17 cellular contexts compared by ENCODE assay signal in the genomic region with DNA sequence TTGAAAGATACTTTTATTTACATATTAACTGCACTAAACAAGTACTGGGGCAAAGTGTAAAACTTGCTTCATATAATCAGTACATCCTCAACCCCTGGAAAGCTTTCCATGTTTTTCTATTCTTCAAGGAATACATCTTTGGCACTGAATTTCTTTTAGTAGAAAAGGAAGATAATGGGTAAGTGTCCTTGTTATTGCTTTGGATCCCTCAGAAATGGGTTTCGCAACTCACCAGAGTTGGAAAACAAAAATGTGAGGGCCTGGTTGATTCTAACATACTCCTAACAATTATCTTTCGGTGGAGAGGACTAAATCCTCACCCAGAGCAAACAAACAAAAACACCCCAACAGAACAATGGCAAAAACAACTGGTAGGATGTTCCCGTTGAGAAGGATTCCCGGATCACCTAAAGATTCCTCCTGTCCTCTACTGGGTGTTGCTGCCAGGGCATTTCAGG.
DNase-seq lines count a peak whose midpoint lies in the region; ATAC-seq and TF ChIP-seq lines count a peak whose summit lies in the region.
"Had no signal": no experiment of that assay in that cellular context is flagged by ENCODE, and none has a peak within 500 bp of the region (broad histone marks: within the 10 kb centered on the region; RNA-seq: fewer than 3 reads in every experiment).

No MANE protein-coding gene starts in this region.

- TF ChIP-seq CTCF in AG10803 (conservative IDR thresholded peaks at IDR 0.05; ENCODE audit: low read length) (no peak), endothelial cell (IDR thresholded peaks at IDR 0.05; ENCODE audit: unreplicated experiment) (no peak), right lobe of liver (IDR thresholded peaks at IDR 0.05) (no peak)

- no peaks in the 10 kb centered on the region for H3K36me3 Mint-ChIP-seq in endothelial cell (ENCODE audit: low read depth, unreplicated experiment)

- peak; percentile 54 for DNase-seq in AG10803 (ENCODE audit: low read depth)
- DNase-seq in endothelial cell (ENCODE audit: low spot score): no peak
- DNase-seq in right lobe of liver: no peak
- no peak for DNase-seq in T-helper 2 cell
- DNase-seq in inferior parietal cortex (ENCODE audit: extremely low spot score): no peak
- no peak for DNase-seq in midbrain (lab: John Stamatoyannopoulos, UW)
- DNase-seq: activated CD8-positive, alpha-beta T cell treated with anti-CD3 and anti-CD28 coated beads, Interleukin-2, amount 10 ng/mL, durations not matched to agents 7 days and 5 days; activated naive CD8-positive, alpha-beta T cell treated with anti-CD3 and anti-CD28 coated beads, Interleukin-2, amount 10 ng/mL, durations not matched to agents 7 days and 5 days; caudate nucleus; CD8-positive, alpha-beta memory T cell; GOT3; NCI-H2081; nucleus accumbens; SHP77; sigmoid colon had no signal

- no peak for TF ChIP-seq POLR2A in right lobe of liver (IDR thresholded peaks at IDR 0.05)

- no peaks in the 10 kb centered on the region for H3K9me3 Mint-ChIP-seq in endothelial cell (ENCODE audit: unreplicated experiment)
- H3K9me3 Mint-ChIP-seq: activated naive CD8-positive, alpha-beta T cell treated with anti-CD3 and anti-CD28 coated beads, Interleukin-2, amount 10 ng/mL, durations not matched to agents 7 days and 5 days; CD8-positive, alpha-beta memory T cell had no signal

- no peaks in the 10 kb centered on the region for H3K27me3 ChIP-seq in right lobe of liver
- H3K27me3 ChIP-seq: sigmoid colon had no signal

- intact Hi-C loops in right lobe of liver (cut with DNase I): no loop called here

- H3K4me3 ChIP-seq in AG10803 (ENCODE audit: low read length): no peak overlapping the region
- H3K4me3 ChIP-seq in right lobe of liver: no peak overlapping the region
- H3K4me3 ChIP-seq: sigmoid colon had no signal

- peak overlapping the region; percentile 48 for H3K27ac Mint-ChIP-seq in endothelial cell (ENCODE audit: unreplicated experiment)
- H3K27ac Mint-ChIP-seq: activated CD8-positive, alpha-beta T cell treated with anti-CD3 and anti-CD28 coated beads, Interleukin-2, amount 10 ng/mL, durations not matched to agents 7 days and 5 days; activated naive CD8-positive, alpha-beta T cell treated with anti-CD3 and anti-CD28 coated beads, Interleukin-2, amount 10 ng/mL, durations not matched to agents 7 days and 5 days had no signal

- no peak for TF ChIP-seq RAD21 in Ishikawa (IDR thresholded peaks at IDR 0.05; ENCODE audit: low read depth)

- H3K4me1 ChIP-seq in right lobe of liver: peaks cover 0 to 39% (median 12%) of the 10 kb centered on the region in 4 donors

- TF ChIP-seq EP300 in Ishikawa (IDR thresholded peaks at IDR 0.05; ENCODE audit: borderline replicate concordance): no peak

- no peaks in the 10 kb centered on the region for H3K36me3 ChIP-seq in right lobe of liver
- H3K36me3 ChIP-seq: sigmoid colon had no signal

- H3K27ac ChIP-seq in right lobe of liver: peak overlapping the region; percentile 42 to 78 (median 62)
- H3K27ac ChIP-seq: sigmoid colon had no signal

- no peaks in the 10 kb centered on the region for H3K9me3 ChIP-seq in right lobe of liver
- H3K9me3 ChIP-seq: sigmoid colon had no signal

- peaks cover 12% of the 10 kb centered on the region for H3K4me1 Mint-ChIP-seq in endothelial cell (ENCODE audit: unreplicated experiment)

- no peak overlapping the region for H3K4me3 Mint-ChIP-seq in endothelial cell (ENCODE audit: unreplicated experiment)
- H3K4me3 Mint-ChIP-seq: activated CD8-positive, alpha-beta T cell treated with anti-CD3 and anti-CD28 coated beads, Interleukin-2, amount 10 ng/mL, durations not matched to agents 7 days and 5 days; activated naive CD8-positive, alpha-beta T cell treated with anti-CD3 and anti-CD28 coated beads, Interleukin-2, amount 10 ng/mL, durations not matched to agents 7 days and 5 days; CD8-positive, alpha-beta memory T cell had no signal

- peaks cover 1% of the 10 kb centered on the region for H3K27me3 Mint-ChIP-seq in endothelial cell (ENCODE audit: unreplicated experiment)
- H3K27me3 Mint-ChIP-seq: activated naive CD8-positive, alpha-beta T cell treated with anti-CD3 and anti-CD28 coated beads, Interleukin-2, amount 10 ng/mL, durations not matched to agents 7 days and 5 days; CD8-positive, alpha-beta memory T cell had no signal

- WGBS in right lobe of liver (ENCODE audit: insufficient coverage, low coverage, low lambda C conversion rate, missing lambda C conversion rate): 76% methylated on average over 4 of the region's 4 CpGs

- peak in 1 of 4 donors; percentile 2 for ATAC-seq in right lobe of liver
- ATAC-seq in HG02884 (IDR thresholded peaks at IDR 0.05; ENCODE audit: unreplicated experiment): no peak
- ATAC-seq: activated CD8-positive, alpha-beta T cell treated with anti-CD3 and anti-CD28 coated beads, Interleukin-2, amount 10 ng/mL, durations not matched to agents 7 days and 5 days had no signal

TF ChIP-seq in Ishikawa, 13 proteins besides CTCF, POLR2A, EP300 and RAD21:
- no peak for TF ChIP-seq YY1 (IDR thresholded peaks at IDR 0.05; ENCODE audit: low read depth)
- TF ChIP-seq CEBPB (IDR thresholded peaks at IDR 0.05): peak; percentile 41; the same call in 1 of the 2 replicates
